In the genomic region with DNA sequence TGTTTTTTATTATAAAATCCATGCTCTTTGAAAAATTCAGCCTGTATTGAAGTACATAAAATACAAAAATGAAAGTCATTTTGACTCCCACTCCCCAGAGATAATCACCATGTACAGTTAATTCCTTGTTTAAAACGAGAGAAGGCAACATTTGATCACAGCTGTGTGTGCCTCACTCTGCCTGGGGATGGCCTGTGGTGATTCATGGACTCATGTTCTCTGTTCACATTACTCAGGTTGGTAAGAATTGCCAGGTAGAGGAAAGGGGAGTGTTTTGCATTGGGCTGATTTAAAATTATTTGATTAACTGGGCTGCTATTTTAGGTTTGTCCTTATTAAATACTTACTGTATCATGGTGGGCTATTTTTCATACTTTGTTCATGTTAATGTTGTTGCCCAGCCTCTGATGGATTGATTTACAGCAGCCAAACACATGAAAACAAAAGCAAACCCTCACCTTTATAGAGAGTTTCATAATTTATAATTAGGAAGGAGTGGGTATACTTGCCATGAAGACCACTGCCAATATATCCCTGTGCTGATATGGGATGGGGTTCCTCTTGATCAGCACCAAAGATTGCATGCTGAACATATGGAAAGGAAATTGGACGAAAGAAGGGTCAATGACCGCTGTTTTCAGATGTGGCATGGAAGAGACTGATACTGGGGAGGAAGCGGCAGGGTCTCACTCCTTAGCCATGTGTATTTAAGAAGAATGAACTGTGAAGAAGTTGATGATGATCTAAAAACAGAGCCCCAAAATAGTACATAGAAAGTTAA, we compare ENCODE assay signal across 9 cellular contexts. TPM values are rescaled to one million over a fixed set of nuclear protein-coding genes. Genes with fewer than 3 reads are reported as not detected.
DNase-seq lines count a peak whose midpoint lies in the region; ATAC-seq and TF ChIP-seq lines count a peak whose summit lies in the region.
"Had no signal": no experiment of that assay in that cellular context is flagged by ENCODE, and none has a peak within 500 bp of the region (broad histone marks: within the 10 kb centered on the region; RNA-seq: fewer than 3 reads in every experiment).

No MANE protein-coding gene starts in this region.

- no peaks in the 10 kb centered on the region for H3K9me3 ChIP-seq in BLaER1

- no peak overlapping the region; the same call in 1 of the 2 replicates for H3K9ac ChIP-seq in BLaER1
- H3K9ac ChIP-seq in KMS-11, result peak overlapping the region; percentile 24; the same call in 1 of the 2 replicates

- peak overlapping the region; percentile 93 for H3K4me3 Mint-ChIP-seq in activated naive CD8-positive, alpha-beta T cell treated with anti-CD3 and anti-CD28 coated beads, Interleukin-2, amount 50 U/mL, for 24 hours
- peak overlapping the region in 7 of 8 donors; percentile 26 to 99 (median 91) for H3K4me3 Mint-ChIP-seq in naive B cell

- DNase-seq in activated naive CD8-positive, alpha-beta T cell treated with anti-CD3 and anti-CD28 coated beads, Interleukin-2, amount 50 U/mL, for 24 hours, result peak; percentile 30
- no peak for DNase-seq in naive B cell
- no peak for DNase-seq in NCI-H446 treated with DMSO at 0.1 percent for 48 hours (lab: John Stamatoyannopoulos, UW)
- no peak for DNase-seq in medulla oblongata (ENCODE audit: extremely low spot score)
- DNase-seq: amygdala had no signal

- no peak overlapping the region; the same call in 1 of the 2 replicates for H3K4me3 ChIP-seq in BLaER1
- H3K4me3 ChIP-seq in KMS-11 (IDR thresholded peaks at IDR 0.05; ENCODE audit: insufficient read depth, low read depth, low read length), result no peak overlapping the region

- H3K9me3 Mint-ChIP-seq in activated naive CD8-positive, alpha-beta T cell treated with anti-CD3 and anti-CD28 coated beads, Interleukin-2, amount 50 U/mL, for 24 hours, result no peaks in the 10 kb centered on the region
- H3K9me3 Mint-ChIP-seq in naive B cell, result no peaks in the 10 kb centered on the region

- no peaks in the 10 kb centered on the region for H3K27me3 Mint-ChIP-seq in activated naive CD8-positive, alpha-beta T cell treated with anti-CD3 and anti-CD28 coated beads, Interleukin-2, amount 50 U/mL, for 24 hours
- H3K27me3 Mint-ChIP-seq in naive B cell, result peaks cover 0 to 6% (median 0%) of the 10 kb centered on the region in 3 donors

- H4K20me1 ChIP-seq in BLaER1, result peaks cover 76% of the 10 kb centered on the region
- no peaks in the 10 kb centered on the region for H4K20me1 ChIP-seq in KMS-11 (ENCODE audit: insufficient read depth)

- ATAC-seq in activated naive CD8-positive, alpha-beta T cell treated with anti-CD3 and anti-CD28 coated beads, Interleukin-2, amount 50 U/mL, for 24 hours, result no peak
- ATAC-seq in naive B cell (ENCODE audit: low read depth in 2 of 2) (no peak), GM21360 (IDR thresholded peaks at IDR 0.05; ENCODE audit: unreplicated experiment) (no peak), HG02885 (IDR thresholded peaks at IDR 0.05; ENCODE audit: poor library complexity, unreplicated experiment) (no peak)

- peaks cover 11% of the 10 kb centered on the region; the same call in 1 of the 2 replicates for H3K36me3 ChIP-seq in BLaER1
- no peaks in the 10 kb centered on the region for H3K36me3 ChIP-seq in KMS-11 (ENCODE audit: insufficient read depth)

- peak overlapping the region; percentile 97 for H3K27ac Mint-ChIP-seq in activated naive CD8-positive, alpha-beta T cell treated with anti-CD3 and anti-CD28 coated beads, Interleukin-2, amount 50 U/mL, for 24 hours
- peak overlapping the region; percentile 20 to 99 (median 92) for H3K27ac Mint-ChIP-seq in naive B cell

- H3K4me1 Mint-ChIP-seq in activated naive CD8-positive, alpha-beta T cell treated with anti-CD3 and anti-CD28 coated beads, Interleukin-2, amount 50 U/mL, for 24 hours, result peaks cover 66% of the 10 kb centered on the region
- peaks cover 70 to 80% (median 73%) of the 10 kb centered on the region in 3 donors for H3K4me1 Mint-ChIP-seq in naive B cell

- H3K79me2 ChIP-seq in KMS-11 (ENCODE audit: insufficient read depth, low read depth), result peaks cover 81% of the 10 kb centered on the region

- H3K4me2 ChIP-seq in BLaER1, result peak overlapping the region; percentile 94
- peak overlapping the region; percentile 71 for H3K4me2 ChIP-seq in KMS-11

- no peak overlapping the region for H2AFZ ChIP-seq in KMS-11 (ENCODE audit: low read depth)

- H3K4me1 ChIP-seq in BLaER1 (peaks cover 60% of the 10 kb centered on the region), KMS-11 (ENCODE audit: low read depth, poor library complexity, severe bottlenecking) (peaks cover 61% of the 10 kb centered on the region)

- no peak for TF ChIP-seq CTCF in KMS-11 (conservative IDR thresholded peaks at IDR 0.05; ENCODE audit: low read depth, low read length)

- peaks cover 26% of the 10 kb centered on the region for H3K36me3 Mint-ChIP-seq in activated naive CD8-positive, alpha-beta T cell treated with anti-CD3 and anti-CD28 coated beads, Interleukin-2, amount 50 U/mL, for 24 hours (ENCODE audit: low read depth)
- H3K36me3 Mint-ChIP-seq in naive B cell, result no peaks in the 10 kb centered on the region

- no peaks in the 10 kb centered on the region for H3K27me3 ChIP-seq in BLaER1
- H3K27me3 ChIP-seq in KMS-11 (ENCODE audit: insufficient read depth, low read depth), result no peaks in the 10 kb centered on the region

- no peak overlapping the region for H3K27ac ChIP-seq in BLaER1
- peak overlapping the region; percentile 98 for H3K27ac ChIP-seq in KMS-11

RNA-seq across cellular contexts. Expression of a gene that starts 3.0 kb away (rescaled TPM):
- polyA plus RNA-seq in naive B cell (ENCODE audit: low read depth in 6 of 6), result 100 to 1,000 TPM in 1 of 6 donors, 10 to 100 TPM in 5; 54.4 to 103 (median 76.5) TPM

RNA-seq across cellular contexts. Expression of a gene that starts 3.9 kb away (rescaled TPM):
- polyA plus RNA-seq in naive B cell (ENCODE audit: low read depth in 6 of 6), result 10 to 100 TPM; 16.7 to 26.4 (median 22.3) TPM

RNA-seq across cellular contexts. Expression of a gene that starts 33.0 kb away (rescaled TPM):
- 1 to 10 TPM in 1 of 6 donors, under 1 TPM in 4, not detected in 1; 0.30 to 1.3 (median 0.36) TPM for polyA plus RNA-seq in naive B cell (ENCODE audit: low read depth in 6 of 6)

RNA-seq across cellular contexts. Expression of a gene that starts 42.2 kb away (rescaled TPM):
- under 1 TPM in 3 of 6 donors, not detected in 3; 0.22 to 0.40 (median 0.38) TPM for polyA plus RNA-seq in naive B cell (ENCODE audit: low read depth in 6 of 6)

RNA-seq across cellular contexts. Expression of a gene that starts 42.3 kb away (rescaled TPM):
- polyA plus RNA-seq in naive B cell (ENCODE audit: low read depth in 6 of 6), result under 1 TPM in 5 of 6 donors, not detected in 1; 0.13 to 0.53 (median 0.31) TPM
